ENCODE assay signal across 19 cellular contexts in genomic region chr2:157333304-157334047, GRCh38. TPM values are rescaled to one million over a fixed set of nuclear protein-coding genes. Genes with fewer than 3 reads are reported as not detected.
DNase-seq lines count a peak whose midpoint lies in the region; ATAC-seq and TF ChIP-seq lines count a peak whose summit lies in the region.
"Had no signal": no experiment of that assay in that cellular context is flagged by ENCODE, and none has a peak within 500 bp of the region (broad histone marks: within the 10 kb centered on the region; RNA-seq: fewer than 3 reads in every experiment).

No MANE protein-coding gene starts in this region.

- peak overlapping the region; percentile 83 for H3K27ac Mint-ChIP-seq in CD4-positive, alpha-beta T cell
- peak overlapping the region; percentile 74 for H3K27ac Mint-ChIP-seq in activated naive CD8-positive, alpha-beta T cell treated with anti-CD3 and anti-CD28 coated beads, Interleukin-2, amount 50 U/mL, for 24 hours
- H3K27ac Mint-ChIP-seq in naive thymus-derived CD4-positive, alpha-beta T cell = peak overlapping the region in 8 of 9 donors; percentile 81 to 96 (median 92)
- H3K27ac Mint-ChIP-seq in endothelial cell (ENCODE audit: unreplicated experiment) = no peak overlapping the region
- H3K27ac Mint-ChIP-seq: neural progenitor cell, WTC11 had no signal

- no peaks in the 10 kb centered on the region for H3K9me3 ChIP-seq in CD4-positive, alpha-beta T cell (ENCODE audit: control insufficient read depth, low read length)
- no peaks in the 10 kb centered on the region for H3K9me3 ChIP-seq in naive thymus-derived CD4-positive, alpha-beta T cell (ENCODE audit: control insufficient read depth in 2 of 3, low read length in 3 of 3)
- no peaks in the 10 kb centered on the region for H3K9me3 ChIP-seq in esophagus squamous epithelium
- H3K9me3 ChIP-seq: BE2C, left ventricle myocardium inferior, prostate gland, stomach, upper lobe of left lung had no signal

- no peak for TF ChIP-seq CTCF in CD4-positive, alpha-beta T cell (IDR thresholded peaks at IDR 0.05)
- TF ChIP-seq CTCF in esophagus squamous epithelium (IDR thresholded peaks at IDR 0.05) = no peak
- TF ChIP-seq CTCF in endothelial cell (IDR thresholded peaks at IDR 0.05; ENCODE audit: unreplicated experiment) = no peak

- H3K36me3 ChIP-seq in naive thymus-derived CD4-positive, alpha-beta T cell (ENCODE audit: control insufficient read depth in 2 of 3, insufficient read depth in 3 of 3, low read length in 3 of 3) = no peaks in the 10 kb centered on the region
- no peaks in the 10 kb centered on the region for H3K36me3 ChIP-seq in esophagus squamous epithelium
- H3K36me3 ChIP-seq: BE2C, left ventricle myocardium inferior, neural progenitor cell, prostate gland, stomach, upper lobe of left lung had no signal

- ATAC-seq in CD4-positive, alpha-beta T cell (ENCODE audit: poor library complexity) = no peak
- ATAC-seq in activated naive CD8-positive, alpha-beta T cell treated with anti-CD3 and anti-CD28 coated beads, Interleukin-2, amount 50 U/mL, for 24 hours = peak; percentile 69
- no peak for ATAC-seq in naive thymus-derived CD4-positive, alpha-beta T cell
- ATAC-seq: WTC11 had no signal

- H3K27me3 Mint-ChIP-seq in CD4-positive, alpha-beta T cell = no peaks in the 10 kb centered on the region
- H3K27me3 Mint-ChIP-seq in activated naive CD8-positive, alpha-beta T cell treated with anti-CD3 and anti-CD28 coated beads, Interleukin-2, amount 50 U/mL, for 24 hours = no peaks in the 10 kb centered on the region
- H3K27me3 Mint-ChIP-seq in naive thymus-derived CD4-positive, alpha-beta T cell = no peaks in the 10 kb centered on the region
- H3K27me3 Mint-ChIP-seq in endothelial cell (ENCODE audit: unreplicated experiment) = no peaks in the 10 kb centered on the region

- H3K4me1 Mint-ChIP-seq in CD4-positive, alpha-beta T cell (ENCODE audit: low read depth) = peaks cover 97% of the 10 kb centered on the region
- peaks cover 84% of the 10 kb centered on the region for H3K4me1 Mint-ChIP-seq in activated naive CD8-positive, alpha-beta T cell treated with anti-CD3 and anti-CD28 coated beads, Interleukin-2, amount 50 U/mL, for 24 hours
- H3K4me1 Mint-ChIP-seq in naive thymus-derived CD4-positive, alpha-beta T cell = peaks cover 47 to 100% (median 95%) of the 10 kb centered on the region in 7 donors
- H3K4me1 Mint-ChIP-seq in endothelial cell (ENCODE audit: unreplicated experiment) = no peaks in the 10 kb centered on the region

- intact Hi-C loops in CD4-positive, alpha-beta T cell (cut with DNase I, micrococcal nuclease) = loop anchor here (5.0 to 10.0 kb wide), 2 partner anchors 34 to 101 kb away; no protein-coding TSS in a partner anchor
- intact Hi-C loops in naive thymus-derived CD4-positive, alpha-beta T cell (cut with micrococcal nuclease) = loop anchor here (2.0 to 10.0 kb wide), 4 partner anchors 15 to 1121 kb away; partner anchors contain the start of genes CCDC148 (in 1 of the 2) and PKP4 (in 1 of the 2)
- intact Hi-C loops in esophagus squamous epithelium (cut with DNase I) = no loop called here

- no peaks in the 10 kb centered on the region for H3K27me3 ChIP-seq in CD4-positive, alpha-beta T cell (ENCODE audit: control insufficient read depth, insufficient read depth, low read length)
- no peaks in the 10 kb centered on the region for H3K27me3 ChIP-seq in naive thymus-derived CD4-positive, alpha-beta T cell (ENCODE audit: control insufficient read depth in 2 of 2, insufficient read depth in 2 of 2, low read length in 2 of 2)
- no peaks in the 10 kb centered on the region for H3K27me3 ChIP-seq in esophagus squamous epithelium
- H3K27me3 ChIP-seq: BE2C, neural progenitor cell, stomach, upper lobe of left lung had no signal

- DNase-seq in NCI-H748 (lab: John Stamatoyannopoulos, UW; ENCODE audit: unreplicated experiment) (peak; percentile 45), NCI-H748 treated with DMSO at 0.1 percent for 48 hours (lab: John Stamatoyannopoulos, UW) (no peak), esophagus squamous epithelium (lab: John Stamatoyannopoulos, UW) (no peak), endothelial cell (ENCODE audit: low spot score) (no peak), MV-4-11 (lab: John Stamatoyannopoulos, UW) (no peak)
- DNase-seq in CD4-positive, alpha-beta T cell = no peak
- no peak for DNase-seq in activated naive CD8-positive, alpha-beta T cell treated with anti-CD3 and anti-CD28 coated beads, Interleukin-2, amount 50 U/mL, for 24 hours
- DNase-seq in naive thymus-derived CD4-positive, alpha-beta T cell = no peak
- DNase-seq: activated gamma-delta T cell, BE2C, left ventricle myocardium inferior, NCI-H2029, NCI-H510A, stomach, upper lobe of left lung had no signal

- no peak overlapping the region for H3K4me3 ChIP-seq in naive thymus-derived CD4-positive, alpha-beta T cell (ENCODE audit: low read length)
- no peak overlapping the region for H3K4me3 ChIP-seq in esophagus squamous epithelium
- H3K4me3 ChIP-seq: left ventricle myocardium inferior, neural progenitor cell, prostate gland, stomach, upper lobe of left lung had no signal

- H3K36me3 Mint-ChIP-seq in CD4-positive, alpha-beta T cell (ENCODE audit: low read depth) = no peaks in the 10 kb centered on the region
- H3K36me3 Mint-ChIP-seq in activated naive CD8-positive, alpha-beta T cell treated with anti-CD3 and anti-CD28 coated beads, Interleukin-2, amount 50 U/mL, for 24 hours (ENCODE audit: low read depth) = no peaks in the 10 kb centered on the region
- peaks cover 0 to 8% (median 0%) of the 10 kb centered on the region in 5 donors for H3K36me3 Mint-ChIP-seq in naive thymus-derived CD4-positive, alpha-beta T cell
- H3K36me3 Mint-ChIP-seq in endothelial cell (ENCODE audit: low read depth, unreplicated experiment) = no peaks in the 10 kb centered on the region
- H3K36me3 Mint-ChIP-seq: neural progenitor cell, WTC11 had no signal

- no peak for TF ChIP-seq POLR2A in esophagus squamous epithelium (IDR thresholded peaks at IDR 0.05)

- peak overlapping the region; percentile 30 for H3K4me3 Mint-ChIP-seq in CD4-positive, alpha-beta T cell
- H3K4me3 Mint-ChIP-seq in activated naive CD8-positive, alpha-beta T cell treated with anti-CD3 and anti-CD28 coated beads, Interleukin-2, amount 50 U/mL, for 24 hours = peak overlapping the region; percentile 3
- H3K4me3 Mint-ChIP-seq in naive thymus-derived CD4-positive, alpha-beta T cell = peak overlapping the region in 7 of 10 donors; percentile 22 to 72 (median 42)
- no peak overlapping the region for H3K4me3 Mint-ChIP-seq in endothelial cell (ENCODE audit: unreplicated experiment)
- H3K4me3 Mint-ChIP-seq: neural progenitor cell, WTC11 had no signal

- WGBS in esophagus squamous epithelium, 2 donors = 88 to 92% methylated on average over 2 of the region's 2 CpGs

- H3K4me1 ChIP-seq in naive thymus-derived CD4-positive, alpha-beta T cell (ENCODE audit: control insufficient read depth in 2 of 2, insufficient read depth in 2 of 2, low read length in 2 of 2) = peaks cover 29 to 74% of the 10 kb centered on the region in 2 donors
- no peaks in the 10 kb centered on the region for H3K4me1 ChIP-seq in esophagus squamous epithelium
- H3K4me1 ChIP-seq: BE2C, left ventricle myocardium inferior, neural progenitor cell, prostate gland, upper lobe of left lung had no signal

- H3K9me3 Mint-ChIP-seq in CD4-positive, alpha-beta T cell = no peaks in the 10 kb centered on the region
- H3K9me3 Mint-ChIP-seq in activated naive CD8-positive, alpha-beta T cell treated with anti-CD3 and anti-CD28 coated beads, Interleukin-2, amount 50 U/mL, for 24 hours = no peaks in the 10 kb centered on the region
- H3K9me3 Mint-ChIP-seq in naive thymus-derived CD4-positive, alpha-beta T cell = peaks cover 0 to 8% (median 0%) of the 10 kb centered on the region in 11 donors
- H3K9me3 Mint-ChIP-seq in endothelial cell (ENCODE audit: unreplicated experiment) = no peaks in the 10 kb centered on the region
- H3K9me3 Mint-ChIP-seq: neural progenitor cell, WTC11 had no signal

- CTCF ChIA-PET in CD4-positive, alpha-beta T cell (lab: Charles Lee) = interaction anchor here (1.1 to 1.3 kb wide), 2 partner anchors 81 to 159 kb away, joined by 3 to 4 read pairs; no protein-coding TSS in a partner anchor
- CTCF ChIA-PET in naive thymus-derived CD4-positive, alpha-beta T cell (lab: Charles Lee) = interaction anchor here (0.9 to 8.0 kb wide), 9 partner anchors 14 to 158 kb away, joined by 3 to 36 read pairs (median 4); no protein-coding TSS in a partner anchor

- no peak overlapping the region for H3K27ac ChIP-seq in CD4-positive, alpha-beta T cell (ENCODE audit: low read depth, low read length)
- H3K27ac ChIP-seq in naive thymus-derived CD4-positive, alpha-beta T cell (ENCODE audit: low read depth, low read length) = peak overlapping the region; percentile 46
- H3K27ac ChIP-seq in esophagus squamous epithelium = no peak overlapping the region
- H3K27ac ChIP-seq: left ventricle myocardium inferior, neural progenitor cell, prostate gland, stomach, upper lobe of left lung had no signal

- POLR2A ChIA-PET in CD4-positive, alpha-beta T cell (lab: Charles Lee) = interaction anchor here (0.8 to 10.0 kb wide), 7 partner anchors 60 to 107 kb away, joined by 3 to 92 read pairs (median 3); no protein-coding TSS in a partner anchor
- POLR2A ChIA-PET in naive thymus-derived CD4-positive, alpha-beta T cell (lab: Charles Lee) = interaction anchor here (0.8 to 15.7 kb wide), 6 partner anchors 70 to 161 kb away, joined by 3 to 554 read pairs (median 38); partner anchors contain the start of gene CYTIP

RNA-seq across cellular contexts. Expression of gene ERMN, which starts 7.9 kb away (rescaled TPM):
- 10 to 100 TPM; 17.3 to 18.0 TPM for total RNA-seq in CD4-positive, alpha-beta T cell
- 10 to 100 TPM in 2 of 5 experiments, 1 to 10 TPM in 3; 5.6 to 17.3 (median 6.1) TPM for total RNA-seq in naive thymus-derived CD4-positive, alpha-beta T cell
- polyA plus RNA-seq in naive thymus-derived CD4-positive, alpha-beta T cell = under 1 TPM; 0.09 to 0.38 TPM
- total RNA-seq in esophagus squamous epithelium (1 to 10 TPM in 1 of 4 donors, under 1 TPM in 2, not detected in 1; 0.04 to 1.1 (median 0.19) TPM), endothelial cell (ENCODE audit: unreplicated experiment) (0.36 TPM)
- total RNA-seq: left ventricle myocardium inferior, RPMI7951 had no signal
